ENCODE assay signal across 19 cellular contexts in the genomic region with DNA sequence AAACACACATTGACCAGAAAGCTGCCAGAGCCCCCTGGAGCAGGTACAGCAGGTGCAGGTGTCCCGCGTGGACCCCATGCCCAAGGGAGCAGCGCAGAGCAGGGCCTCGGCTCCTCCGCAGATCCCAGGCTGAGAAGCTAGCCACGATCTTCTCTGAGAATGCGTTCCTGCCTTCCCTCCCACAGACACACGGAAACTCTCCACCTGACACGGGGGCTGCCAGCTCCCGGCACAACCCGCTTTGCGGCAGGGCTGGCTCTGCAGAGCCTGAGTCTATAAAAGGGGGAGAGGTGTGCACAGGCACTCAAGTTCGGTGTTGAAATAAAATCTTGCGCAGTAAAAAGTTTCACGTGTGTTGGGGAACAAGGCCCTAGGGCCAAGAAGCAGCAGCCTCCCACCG. TPM values are rescaled to one million over a fixed set of nuclear protein-coding genes. Genes with fewer than 3 reads are reported as not detected.
DNase-seq lines count a peak whose midpoint lies in the region; ATAC-seq, FAIRE-seq and TF ChIP-seq lines count a peak whose summit lies in the region.
"Had no signal": no experiment of that assay in that cellular context is flagged by ENCODE, and none has a peak within 500 bp of the region (broad histone marks: within the 10 kb centered on the region; RNA-seq: fewer than 3 reads in every experiment).

No MANE protein-coding gene starts in this region.

- H3K27ac ChIP-seq in osteoblast (ENCODE audit: low read depth, low read length), result no peak overlapping the region

- TF ChIP-seq CTCF in natural killer cell (IDR thresholded peaks at IDR 0.05), result no peak
- no peak for TF ChIP-seq CTCF in endothelial cell (IDR thresholded peaks at IDR 0.05; ENCODE audit: unreplicated experiment)
- no peak for TF ChIP-seq CTCF in osteoblast (IDR thresholded peaks at IDR 0.05; ENCODE audit: extremely low read depth, low read depth, low read length)

- no peak overlapping the region for H3K4me3 ChIP-seq in osteoblast (ENCODE audit: insufficient read depth, low read length)

- FAIRE-seq in urothelium cell line (lab: Jason Lieb, UNC), result no peak
- FAIRE-seq: G401.6, GM12891, GM19239, H1 had no signal

- H3K9me3 Mint-ChIP-seq in natural killer cell (no peaks in the 10 kb centered on the region), endothelial cell (ENCODE audit: unreplicated experiment) (no peaks in the 10 kb centered on the region)
- H3K9me3 Mint-ChIP-seq in natural killer cell treated with Interleukin-12 subunit alpha and Interleukin-12 subunit beta and Interleukin-15 and Interleukin-18, amount 100 ng/mL, for 72 hours, result no peaks in the 10 kb centered on the region
- H3K9me3 Mint-ChIP-seq: CD4-positive, CD25-positive, alpha-beta regulatory T cell; CD8-positive, alpha-beta memory T cell; H9 had no signal

- H3K79me2 ChIP-seq in osteoblast (ENCODE audit: insufficient read depth, low read length), result no peaks in the 10 kb centered on the region

- peak overlapping the region in 1 of 2 donors; percentile 25 for H3K27ac Mint-ChIP-seq in natural killer cell
- no peak overlapping the region for H3K27ac Mint-ChIP-seq in natural killer cell treated with Interleukin-12 subunit alpha and Interleukin-12 subunit beta and Interleukin-15 and Interleukin-18, amount 100 ng/mL, for 72 hours
- peak overlapping the region; percentile 72 for H3K27ac Mint-ChIP-seq in endothelial cell (ENCODE audit: unreplicated experiment)
- H3K27ac Mint-ChIP-seq: CD8-positive, alpha-beta memory T cell had no signal

- no peaks in the 10 kb centered on the region for H3K9me3 ChIP-seq in osteoblast (ENCODE audit: low read depth, low read length)

- intact Hi-C loops in natural killer cell (cut with micrococcal nuclease), result no loop called here

- H3K4me2 ChIP-seq in osteoblast (ENCODE audit: insufficient read depth, low read length), result no peak overlapping the region

- H3K4me1 Mint-ChIP-seq in natural killer cell (peaks cover 28 to 36% of the 10 kb centered on the region in 2 donors), endothelial cell (ENCODE audit: unreplicated experiment) (peaks cover 14% of the 10 kb centered on the region)
- H3K4me1 Mint-ChIP-seq in natural killer cell treated with Interleukin-12 subunit alpha and Interleukin-12 subunit beta and Interleukin-15 and Interleukin-18, amount 100 ng/mL, for 72 hours (ENCODE audit: low read depth in 2 of 2), result peaks cover 13 to 18% of the 10 kb centered on the region in 2 donors

- H3K27me3 Mint-ChIP-seq in natural killer cell (ENCODE audit: low read depth in 2 of 2) (no peaks in the 10 kb centered on the region), endothelial cell (ENCODE audit: unreplicated experiment) (peaks cover 19% of the 10 kb centered on the region)
- H3K27me3 Mint-ChIP-seq in natural killer cell treated with Interleukin-12 subunit alpha and Interleukin-12 subunit beta and Interleukin-15 and Interleukin-18, amount 100 ng/mL, for 72 hours, result no peaks in the 10 kb centered on the region
- H3K27me3 Mint-ChIP-seq: CD4-positive, CD25-positive, alpha-beta regulatory T cell; CD8-positive, alpha-beta memory T cell had no signal

- no peaks in the 10 kb centered on the region for H4K20me1 ChIP-seq in osteoblast (ENCODE audit: insufficient read depth, low read length)

- H3K4me3 Mint-ChIP-seq in natural killer cell (peak overlapping the region; percentile 8), endothelial cell (ENCODE audit: unreplicated experiment) (peak overlapping the region; percentile 21)
- no peak overlapping the region for H3K4me3 Mint-ChIP-seq in natural killer cell treated with Interleukin-12 subunit alpha and Interleukin-12 subunit beta and Interleukin-15 and Interleukin-18, amount 100 ng/mL, for 72 hours
- H3K4me3 Mint-ChIP-seq: CD4-positive, CD25-positive, alpha-beta regulatory T cell; CD8-positive, alpha-beta memory T cell; H9 had no signal

- peaks cover 5% of the 10 kb centered on the region for H3K27me3 ChIP-seq in osteoblast (ENCODE audit: insufficient read depth, low read length)

- no peak for ATAC-seq in natural killer cell
- ATAC-seq in natural killer cell treated with Interleukin-12 subunit alpha and Interleukin-12 subunit beta and Interleukin-15 and Interleukin-18, amount 100 ng/mL, for 72 hours, result no peak

- H2AFZ ChIP-seq in osteoblast (ENCODE audit: low read length), result no peak overlapping the region

- H3K36me3 ChIP-seq in osteoblast (ENCODE audit: insufficient read depth, low read length), result no peaks in the 10 kb centered on the region

- H3K36me3 Mint-ChIP-seq in natural killer cell, result no peaks in the 10 kb centered on the region
- no peaks in the 10 kb centered on the region for H3K36me3 Mint-ChIP-seq in natural killer cell treated with Interleukin-12 subunit alpha and Interleukin-12 subunit beta and Interleukin-15 and Interleukin-18, amount 100 ng/mL, for 72 hours
- peaks cover 4% of the 10 kb centered on the region for H3K36me3 Mint-ChIP-seq in endothelial cell (ENCODE audit: low read depth, unreplicated experiment)
- H3K36me3 Mint-ChIP-seq: CD4-positive, CD25-positive, alpha-beta regulatory T cell; CD8-positive, alpha-beta memory T cell had no signal

- no peak for DNase-seq in natural killer cell
- no peak for DNase-seq in natural killer cell treated with Interleukin-12 subunit alpha and Interleukin-12 subunit beta and Interleukin-15 and Interleukin-18, amount 100 ng/mL, for 72 hours (ENCODE audit: low spot score)
- DNase-seq in endothelial cell (ENCODE audit: low spot score), result no peak
- peak; percentile 67 for DNase-seq in osteoblast (ENCODE audit: insufficient read length, low spot score, missing footprints)
- no peak for DNase-seq in activated effector memory CD4-positive, alpha-beta T cell treated with anti-CD3 and anti-CD28 coated beads, Interleukin-2, amount 50 U/mL, for 16 hours
- no peak for DNase-seq in HuH-7 (ENCODE audit: low spot score)
- no peak for DNase-seq in urothelium cell line (ENCODE audit: low spot score)
- DNase-seq: 8988T; C1 segment of cervical spinal cord; CD4-positive, CD25-positive, alpha-beta regulatory T cell; CD8-positive, alpha-beta memory T cell; COR-L47; DMS 273 treated with DMSO at 0.1 percent for 48 hours; DMS53; H9 had no signal

- H3K4me1 ChIP-seq in osteoblast (ENCODE audit: insufficient read depth, low read length), result no peaks in the 10 kb centered on the region

RNA-seq across cellular contexts. Expression of a gene that starts 9.6 kb away (rescaled TPM):
- total RNA-seq in natural killer cell, result 10 to 100 TPM in 1 of 3 donors, 1 to 10 TPM in 2; 3.1 to 15.6 (median 5.1) TPM
- total RNA-seq in natural killer cell treated with Interleukin-12 subunit alpha and Interleukin-12 subunit beta and Interleukin-15 and Interleukin-18, amount 100 ng/mL, for 72 hours, result 1 to 10 TPM in 1 of 2 donors, under 1 TPM in 1; 0.36 to 1.6 TPM
- total RNA-seq in endothelial cell (ENCODE audit: unreplicated experiment), result 198 TPM
- total RNA-seq in osteoblast, result 61.9 and 85.4 TPM in 2 replicates

RNA-seq across cellular contexts. Expression of a gene that starts 23.1 kb away (rescaled TPM):
- total RNA-seq in natural killer cell (10 to 100 TPM; 36.2 to 46.7 (median 37.9) TPM), endothelial cell (ENCODE audit: unreplicated experiment) (35.2 TPM), osteoblast (30.9 and 35.8 TPM in 2 replicates)
- 10 to 100 TPM; 11.9 to 18.4 TPM for total RNA-seq in natural killer cell treated with Interleukin-12 subunit alpha and Interleukin-12 subunit beta and Interleukin-15 and Interleukin-18, amount 100 ng/mL, for 72 hours

RNA-seq across cellular contexts. Expression of a gene that starts 48.2 kb away (rescaled TPM):
- 10 to 100 TPM; 27.8 to 35.4 (median 30.1) TPM for total RNA-seq in natural killer cell
- total RNA-seq in natural killer cell treated with Interleukin-12 subunit alpha and Interleukin-12 subunit beta and Interleukin-15 and Interleukin-18, amount 100 ng/mL, for 72 hours, result 10 to 100 TPM; 27.6 to 51.3 TPM
- total RNA-seq in endothelial cell (ENCODE audit: unreplicated experiment), result 19.0 TPM
- total RNA-seq in osteoblast, result 9.8 and 12.4 TPM in 2 replicates

RNA-seq across cellular contexts. Expression of a gene that starts 50.6 kb away (rescaled TPM):
- total RNA-seq in natural killer cell (under 1 TPM; 0.28 to 0.50 (median 0.39) TPM), endothelial cell (ENCODE audit: unreplicated experiment) (not detected), osteoblast (not detected in 2 replicates)
- total RNA-seq in natural killer cell treated with Interleukin-12 subunit alpha and Interleukin-12 subunit beta and Interleukin-15 and Interleukin-18, amount 100 ng/mL, for 72 hours, result 1 to 10 TPM; 1.5 to 5.7 TPM
- total RNA-seq: CD4-positive, CD25-positive, alpha-beta regulatory T cell had no signal
